In genomic region chr4:74039065-74039763, GRCh38 we compare ENCODE assay signal across 8 cellular contexts. TPM values are rescaled to one million over a fixed set of nuclear protein-coding genes. Genes with fewer than 3 reads are reported as not detected.
A peak's percentile ranks its signal among the peaks of the same experiment; 100 is the strongest.
DNase-seq lines count a peak whose midpoint lies in the region; ATAC-seq, FAIRE-seq and TF ChIP-seq lines count a peak whose summit lies in the region.

No MANE protein-coding gene starts in this region.

- H3K9me3 ChIP-seq in CD4-positive, alpha-beta memory T cell (ENCODE audit: control insufficient read depth in 1 of 2, low read length in 2 of 2) = no peaks in the 10 kb centered on the region
- H3K9me3 ChIP-seq in lower lobe of right lung (no peaks in the 10 kb centered on the region), upper lobe of left lung (no peaks in the 10 kb centered on the region)

- no peak for TF ChIP-seq EP300 in upper lobe of left lung (IDR thresholded peaks at IDR 0.05)

- H3K27ac ChIP-seq in CD4-positive, alpha-beta memory T cell (ENCODE audit: low read depth, low read length) = no peak overlapping the region
- H3K27ac ChIP-seq in lower lobe of right lung (peak overlapping the region; percentile 79), upper lobe of left lung (peak overlapping the region; percentile 69 to 87 (median 84))

- peaks cover 0 to 7% (median 0%) of the 10 kb centered on the region in 8 donors for H3K9me3 Mint-ChIP-seq in CD4-positive, alpha-beta memory T cell
- H3K9me3 Mint-ChIP-seq in IgD-negative memory B cell = no peaks in the 10 kb centered on the region

- no peak for TF ChIP-seq POLR2A in upper lobe of left lung (IDR thresholded peaks at IDR 0.05)

- H3K4me3 Mint-ChIP-seq in CD4-positive, alpha-beta memory T cell = peak overlapping the region; percentile 14 to 75 (median 62)
- H3K4me3 Mint-ChIP-seq in IgD-negative memory B cell = peak overlapping the region; percentile 1 to 91 (median 78)

- H3K4me1 ChIP-seq in CD4-positive, alpha-beta memory T cell (ENCODE audit: insufficient read depth, low read length) = no peaks in the 10 kb centered on the region
- H3K4me1 ChIP-seq in lower lobe of right lung = peaks cover 5% of the 10 kb centered on the region
- peaks cover 2 to 14% (median 8%) of the 10 kb centered on the region in 4 donors for H3K4me1 ChIP-seq in upper lobe of left lung

- H3K4me1 Mint-ChIP-seq in CD4-positive, alpha-beta memory T cell = peaks cover 6 to 14% (median 11%) of the 10 kb centered on the region in 4 donors
- H3K4me1 Mint-ChIP-seq in IgD-negative memory B cell = peaks cover 5 to 14% (median 7%) of the 10 kb centered on the region in 3 donors

- WGBS in upper lobe of left lung, 2 donors = 6 to 7% methylated on average over 12 of the region's 12 CpGs

- CTCF ChIA-PET in CD4-positive, alpha-beta memory T cell (lab: Charles Lee; ENCODE audit: partially characterized antibody) = no interaction called here

- no peak for TF ChIP-seq CTCF in bronchial epithelial cell (IDR thresholded peaks at IDR 0.05; ENCODE audit: insufficient read depth, low read length, severe bottlenecking)
- no peak for TF ChIP-seq CTCF in lower lobe of right lung (IDR thresholded peaks at IDR 0.05)
- TF ChIP-seq CTCF in upper lobe of left lung (IDR thresholded peaks at IDR 0.05) = no peak

- H3K36me3 Mint-ChIP-seq in CD4-positive, alpha-beta memory T cell = no peaks in the 10 kb centered on the region
- H3K36me3 Mint-ChIP-seq in IgD-negative memory B cell = no peaks in the 10 kb centered on the region

- ATAC-seq in GM19397 (IDR thresholded peaks at IDR 0.05; ENCODE audit: unreplicated experiment) (peak; percentile 30), lower lobe of right lung (peak; percentile 29 to 37), upper lobe of left lung (ENCODE audit: low FRiP score in 2 of 2) (peak; percentile 16 to 29)

- no peak for FAIRE-seq in bronchial epithelial cell (lab: Jason Lieb, UNC)

- intact Hi-C loops in CD4-positive, alpha-beta memory T cell (cut with micrococcal nuclease) = no loop called here
- intact Hi-C loops in lower lobe of right lung (cut with DNase I) = no loop called here

- POLR2A ChIA-PET in CD4-positive, alpha-beta memory T cell (lab: Charles Lee; ENCODE audit: partially characterized antibody) = no interaction called here

- peaks cover 30 to 32% of the 10 kb centered on the region in 2 donors for H3K27me3 Mint-ChIP-seq in CD4-positive, alpha-beta memory T cell
- peaks cover 46% of the 10 kb centered on the region for H3K27me3 Mint-ChIP-seq in IgD-negative memory B cell

- peak overlapping the region; percentile 0 to 9 for H3K4me3 ChIP-seq in CD4-positive, alpha-beta memory T cell (ENCODE audit: low read length in 2 of 2)
- peak overlapping the region; percentile 66 for H3K4me3 ChIP-seq in bronchial epithelial cell (ENCODE audit: low read depth, low read length)
- H3K4me3 ChIP-seq in lower lobe of right lung = peak overlapping the region; percentile 72
- H3K4me3 ChIP-seq in upper lobe of left lung = peak overlapping the region; percentile 52 to 79 (median 70)

- H3K27ac Mint-ChIP-seq in CD4-positive, alpha-beta memory T cell = no peak overlapping the region
- no peak overlapping the region for H3K27ac Mint-ChIP-seq in IgD-negative memory B cell

- H3K27me3 ChIP-seq in CD4-positive, alpha-beta memory T cell (ENCODE audit: insufficient read depth, low read length) = no peaks in the 10 kb centered on the region
- no peaks in the 10 kb centered on the region for H3K27me3 ChIP-seq in bronchial epithelial cell (ENCODE audit: control insufficient read depth, insufficient read depth, low read length)
- H3K27me3 ChIP-seq in lower lobe of right lung (ENCODE audit: low read depth) = no peaks in the 10 kb centered on the region
- no peaks in the 10 kb centered on the region for H3K27me3 ChIP-seq in upper lobe of left lung

- H3K36me3 ChIP-seq in CD4-positive, alpha-beta memory T cell (ENCODE audit: insufficient read depth, low read length) = no peaks in the 10 kb centered on the region
- H3K36me3 ChIP-seq in bronchial epithelial cell (ENCODE audit: control insufficient read depth, insufficient read depth, low read length) (no peaks in the 10 kb centered on the region), lower lobe of right lung (no peaks in the 10 kb centered on the region), upper lobe of left lung (no peaks in the 10 kb centered on the region)

- no peak for DNase-seq in CD4-positive, alpha-beta memory T cell
- DNase-seq in bronchial epithelial cell (ENCODE audit: low read depth) = no peak
- DNase-seq in lower lobe of right lung = no peak
- DNase-seq in upper lobe of left lung = no peak
- no peak for DNase-seq in NCI-H1105 treated with DMSO at 0.1 percent for 48 hours (lab: John Stamatoyannopoulos, UW)
- no peak for DNase-seq in HUDEP-2 (lab: John Stamatoyannopoulos, UW; ENCODE audit: unreplicated experiment in 76 of 76)

RNA-seq across cellular contexts. Expression of gene CXCL3, which starts 0.7 kb away (rescaled TPM):
- total RNA-seq in CD4-positive, alpha-beta memory T cell = not detected
- polyA plus RNA-seq in CD4-positive, alpha-beta memory T cell = not detected
- polyA plus RNA-seq in IgD-negative memory B cell = not detected
- total RNA-seq in bronchial epithelial cell = 0.26 and 1.2 TPM in 2 replicates
- total RNA-seq in lower lobe of right lung = 12.1 TPM
- total RNA-seq in upper lobe of left lung = 10 to 100 TPM; 10.0 to 22.4 (median 16.4) TPM

RNA-seq across cellular contexts. Expression of gene CXCL5, which starts 40.7 kb away (rescaled TPM):
- not detected for total RNA-seq in CD4-positive, alpha-beta memory T cell
- not detected for polyA plus RNA-seq in CD4-positive, alpha-beta memory T cell
- polyA plus RNA-seq in IgD-negative memory B cell = 0.38 TPM
- 0.51 and 0.53 TPM in 2 replicates for total RNA-seq in bronchial epithelial cell
- total RNA-seq in lower lobe of right lung = 5.4 TPM
- total RNA-seq in upper lobe of left lung = 10 to 100 TPM in 1 of 6 donors, 1 to 10 TPM in 5; 2.1 to 16.0 (median 6.7) TPM

RNA-seq across cellular contexts. Expression of gene PPBP, which starts 51.2 kb away (rescaled TPM):
- total RNA-seq in CD4-positive, alpha-beta memory T cell = not detected
- under 1 TPM in 1 of 2 donors, not detected in 1; 0.40 TPM for polyA plus RNA-seq in CD4-positive, alpha-beta memory T cell
- 65.7 TPM for polyA plus RNA-seq in IgD-negative memory B cell
- total RNA-seq in bronchial epithelial cell = 0.13 and 0.26 TPM in 2 replicates
- total RNA-seq in lower lobe of right lung = 9.7 TPM
- total RNA-seq in upper lobe of left lung = 10 to 100 TPM in 1 of 6 donors, 1 to 10 TPM in 4, not detected in 1; 1.4 to 32.2 (median 6.0) TPM

RNA-seq across cellular contexts. Expression of gene PF4, which starts 57.4 kb away (rescaled TPM):
- total RNA-seq in CD4-positive, alpha-beta memory T cell = not detected
- under 1 TPM in 1 of 2 donors, not detected in 1; 0.77 TPM for polyA plus RNA-seq in CD4-positive, alpha-beta memory T cell
- 16.3 TPM for polyA plus RNA-seq in IgD-negative memory B cell
- total RNA-seq in bronchial epithelial cell = not detected in 2 replicates
- total RNA-seq in lower lobe of right lung = 5.0 TPM
- total RNA-seq in upper lobe of left lung = 10 to 100 TPM in 3 of 6 donors, 1 to 10 TPM in 1, under 1 TPM in 1, not detected in 1; 0.77 to 29.3 (median 19.2) TPM

RNA-seq across cellular contexts. Expression of gene CXCL2, which starts 59.8 kb away (rescaled TPM):
- total RNA-seq in CD4-positive, alpha-beta memory T cell = under 1 TPM in 1 of 2 experiments, not detected in 1; 0.42 TPM
- not detected for polyA plus RNA-seq in CD4-positive, alpha-beta memory T cell
- polyA plus RNA-seq in IgD-negative memory B cell = not detected
- total RNA-seq in bronchial epithelial cell = 5.5 and 7.9 TPM in 2 replicates
- 30.1 TPM for total RNA-seq in lower lobe of right lung
- total RNA-seq in upper lobe of left lung = 100 to 1,000 TPM in 3 of 6 donors, 10 to 100 TPM in 3; 41.1 to 108 (median 79.4) TPM

Comparison
In these comparisons a context has a peak if more than half of its experiments do, and no peak if none do; other contexts are left out.
1. H3K4me3 ChIP-seq: peak in every context shown above with its lines; median percentile 72 in lower lobe of right lung; 70 in upper lobe of left lung; 66 in bronchial epithelial cell; 4 in CD4-positive, alpha-beta memory T cell.